ENCODE assay signal across 22 cellular contexts in genomic region chr5:111585946-111586345, GRCh38.
"Had no signal": no experiment of that assay in that cellular context is flagged by ENCODE, and none has a peak within 500 bp of the region (broad histone marks: within the 10 kb centered on the region; RNA-seq: fewer than 3 reads in every experiment).

No MANE protein-coding gene starts in this region.

- H3K27ac ChIP-seq: esophagus squamous epithelium, gastrocnemius medialis, left lung, ovary, psoas muscle, sigmoid colon, thoracic aorta, transverse colon, vagina had no signal

- DNase-seq: cortex of kidney; effector memory CD8-positive, alpha-beta T cell; erythroblast; esophagus squamous epithelium; foreskin fibroblast; gastrocnemius medialis; head of caudate nucleus; left cardiac atrium; left lung; naive thymus-derived CD8-positive, alpha-beta T cell; occipital lobe; ovary; posterior cingulate gyrus; psoas muscle; right cardiac atrium; sigmoid colon; stimulated activated CD4-positive, alpha-beta T cell treated with anti-CD3 and anti-CD28 coated beads, Interleukin-2, amount 100 ng/mL, for 48 hours; stimulated activated naive B cell treated with anti-CD40 and anti-IgM and Interleukin-4, amounts not matched to agents 10 μg/mL and 1 μg/mL and 100 μg/mL, for 72 hours; transverse colon had no signal

- H3K27me3 ChIP-seq: esophagus squamous epithelium, gastrocnemius medialis, hepatocyte, left lung, ovary, sigmoid colon, transverse colon, vagina had no signal

- H3K36me3 ChIP-seq: esophagus squamous epithelium, gastrocnemius medialis, left lung, ovary, sigmoid colon, thoracic aorta, transverse colon, vagina had no signal

- ATAC-seq: effector memory CD8-positive, alpha-beta T cell; gastrocnemius medialis; left cardiac atrium; left lung; naive thymus-derived CD8-positive, alpha-beta T cell; psoas muscle; right cardiac atrium; stimulated activated naive B cell treated with anti-CD40 and anti-IgM and Interleukin-4, amounts not matched to agents 10 μg/mL and 1 μg/mL and 100 μg/mL, for 72 hours had no signal

- H3K4me2 ChIP-seq: hepatocyte had no signal

- H3K9me3 ChIP-seq: esophagus squamous epithelium, gastrocnemius medialis, left lung, ovary, psoas muscle, sigmoid colon, thoracic aorta, transverse colon, vagina had no signal

- H3K79me2 ChIP-seq: hepatocyte had no signal

- H3K4me1 ChIP-seq: gastrocnemius medialis, psoas muscle, sigmoid colon, transverse colon had no signal

- H3K4me3 ChIP-seq: esophagus squamous epithelium, gastrocnemius medialis, hepatocyte, left lung, ovary, psoas muscle, sigmoid colon, thoracic aorta, transverse colon, vagina had no signal
